20 cellular contexts compared by ENCODE assay signal in genomic region chr11:65777241-65777640, GRCh38. TPM values are rescaled to one million over a fixed set of nuclear protein-coding genes. Genes with fewer than 3 reads are reported as not detected.
DNase-seq lines count a peak whose midpoint lies in the region; ATAC-seq, FAIRE-seq and TF ChIP-seq lines count a peak whose summit lies in the region.
"Had no signal": no experiment of that assay in that cellular context is flagged by ENCODE, and none has a peak within 500 bp of the region (broad histone marks: within the 10 kb centered on the region; RNA-seq: fewer than 3 reads in every experiment).

No MANE protein-coding gene starts in this region.

- H3K4me3 Mint-ChIP-seq in activated T-cell treated with anti-CD3 and anti-CD28 coated beads, Interleukin-2, amount 50 U/mL, for 72 hours = no peak overlapping the region
- H3K4me3 Mint-ChIP-seq: activated naive CD4-positive, alpha-beta T cell treated with anti-CD3 and anti-CD28 coated beads, Interleukin-2, amount 50 U/mL, for 24 hours; WTC11 had no signal

- H3K4me3 ChIP-seq in BLaER1 = no peak overlapping the region
- no peak overlapping the region for H3K4me3 ChIP-seq in HepG2 (replicated peaks in 1 of 3; ENCODE audit: insufficient read depth in 1 of 3, low read depth in 2 of 3, low read length in 3 of 3)
- H3K4me3 ChIP-seq: ovary had no signal

- H4K20me1 ChIP-seq in BLaER1 (peaks cover 68% of the 10 kb centered on the region), HepG2 (ENCODE audit: insufficient read depth, low read length) (no peaks in the 10 kb centered on the region)

- POLR2A ChIA-PET in RWPE1 (lab: Yijun Ruan, JAX; ENCODE audit: low non-redundant PET) (no interaction called here), HepG2 (lab: Yijun Ruan, JAX) (interaction anchor here (1.1 to 1.5 kb wide), 3 partner anchors 11 to 65 kb away, joined by 3 to 6 read pairs (median 4); partner anchors contain the start of genes KAT5 and RNASEH2C)

- no peak for TF ChIP-seq RAD21 in HepG2 (CRISPR knock-in tag; IDR thresholded peaks at IDR 0.05)

- no peak for TF ChIP-seq POLR2A in HepG2 (IDR thresholded peaks at IDR 0.05; ENCODE audit: insufficient read depth in 1 of 2, low read depth in 2 of 2, low read length in 2 of 2)

- peaks cover 66% of the 10 kb centered on the region for H3K4me1 ChIP-seq in BLaER1
- H3K4me1 ChIP-seq in HepG2 (ENCODE audit: insufficient read depth, low read length) = peaks cover 34% of the 10 kb centered on the region

- no peaks in the 10 kb centered on the region for H3K27me3 Mint-ChIP-seq in activated T-cell treated with anti-CD3 and anti-CD28 coated beads, Interleukin-2, amount 50 U/mL, for 72 hours (ENCODE audit: low read depth)
- H3K27me3 Mint-ChIP-seq: activated naive CD4-positive, alpha-beta T cell treated with anti-CD3 and anti-CD28 coated beads, Interleukin-2, amount 50 U/mL, for 24 hours had no signal

- H3K9me3 ChIP-seq in BLaER1 (no peaks in the 10 kb centered on the region), HepG2 (ENCODE audit: low read length) (no peaks in the 10 kb centered on the region)
- H3K9me3 ChIP-seq: Caco-2, ovary had no signal

- H3K27me3 ChIP-seq in BLaER1 (peaks cover 8% of the 10 kb centered on the region; the same call in 1 of the 2 replicates), HepG2 (ENCODE audit: control insufficient read depth in 1 of 2, insufficient read depth in 2 of 2, low read length in 2 of 2) (peaks cover 0 to 8% of the 10 kb centered on the region in 2 experiments; a peak in 2 of 5 replicates)
- H3K27me3 ChIP-seq: ovary had no signal

- TF ChIP-seq CTCF in RWPE1 (conservative IDR thresholded peaks at IDR 0.05; ENCODE audit: low read depth) (no peak), HepG2 (CRISPR knock-in tag; IDR thresholded peaks at IDR 0.05) (no peak)

- ATAC-seq in HepG2 = no peak
- no peak for ATAC-seq in sciatic nerve
- no peak for ATAC-seq in HG03097 (IDR thresholded peaks at IDR 0.05; ENCODE audit: low FRiP score, unreplicated experiment)
- no peak for ATAC-seq in activated T-cell treated with anti-CD3 and anti-CD28 coated beads, Interleukin-2, amount 50 U/mL, for 72 hours (replicated peaks in 1 of 2)
- ATAC-seq: WTC11 had no signal

- no peak overlapping the region for H2AFZ ChIP-seq in HepG2 (ENCODE audit: low read length)

- FAIRE-seq in HepG2 (lab: Jason Lieb, UNC) = no peak

- no peak overlapping the region for H3K27ac Mint-ChIP-seq in activated T-cell treated with anti-CD3 and anti-CD28 coated beads, Interleukin-2, amount 50 U/mL, for 72 hours
- H3K27ac Mint-ChIP-seq: activated naive CD4-positive, alpha-beta T cell treated with anti-CD3 and anti-CD28 coated beads, Interleukin-2, amount 50 U/mL, for 24 hours; WTC11 had no signal

- no peak for TF ChIP-seq EP300 in HepG2 (IDR thresholded peaks at IDR 0.05; ENCODE audit: low read depth in 2 of 2, low read length in 2 of 2)
- TF ChIP-seq EP300 in HepG2 (CRISPR knock-in tag; IDR thresholded peaks at IDR 0.05; ENCODE audit: borderline replicate concordance) = no peak

- TSS peak; percentile 36 for BruUV-seq in HepG2 (replicated peaks; lab: Mats Ljungman, UMichigan)

- CTCF ChIA-PET in RWPE1 (lab: Yijun Ruan, JAX) = interaction anchor here (0.6 to 3.4 kb wide), 3 partner anchors 14 to 1646 kb away, joined by 3 to 42 read pairs (median 4); partner anchors contain the start of gene ZNHIT2
- CTCF ChIA-PET in HepG2 (lab: Yijun Ruan, JAX; ENCODE audit: low intra/inter-chr PET ratio, low total read pairs) = no interaction called here

- intact Hi-C loops in HepG2 (cut with micrococcal nuclease; ENCODE audit: unreplicated experiment) = no loop called here
- intact Hi-C loops in sciatic nerve (cut with DNase I) = no loop called here

- H3K9ac ChIP-seq in BLaER1 (peak overlapping the region; percentile 51; the same call in 1 of the 2 replicates), HepG2 (ENCODE audit: insufficient read depth, low read depth, low read length) (no peak overlapping the region)

- H3K36me3 ChIP-seq in BLaER1 = peaks cover 42% of the 10 kb centered on the region
- no peaks in the 10 kb centered on the region for H3K36me3 ChIP-seq in HepG2 (replicated peaks in 1 of 2; ENCODE audit: control insufficient read depth in 1 of 2, insufficient read depth in 2 of 2, low read length in 2 of 2)
- H3K36me3 ChIP-seq: ovary had no signal

- no peak for DNase-seq in RWPE1 (ENCODE audit: low spot score)
- DNase-seq in HepG2 (ENCODE audit: low spot score) = no peak
- DNase-seq in sciatic nerve (ENCODE audit: low spot score) = peak; percentile 14
- DNase-seq in GM19240 (ENCODE audit: insufficient read length, low spot score) = no peak
- DNase-seq in MV-4-11 (lab: John Stamatoyannopoulos, UW) = no peak
- DNase-seq in activated T-cell treated with anti-CD3 and anti-CD28 coated beads, Interleukin-2, amount 50 U/mL, for 72 hours = no peak
- DNase-seq: effector CD8-positive, alpha-beta T cell; KG1; NCI-H1436 treated with DMSO at 0.1 percent for 48 hours; NCI-H446; ovary; Right ventricle myocardium superior; stimulated activated naive CD4-positive, alpha-beta T cell had no signal

- in situ Hi-C loops in HepG2 (cut with HindIII; ENCODE audit: extremely low pct_ligation_motif_present, low pct_unique_long_range_greater_than_20kb) = no loop called here

- no peaks in the 10 kb centered on the region for H3K79me2 ChIP-seq in HepG2 (ENCODE audit: insufficient read depth, low read length)

- H3K9me3 Mint-ChIP-seq in activated T-cell treated with anti-CD3 and anti-CD28 coated beads, Interleukin-2, amount 50 U/mL, for 72 hours = no peaks in the 10 kb centered on the region
- H3K9me3 Mint-ChIP-seq: activated naive CD4-positive, alpha-beta T cell treated with anti-CD3 and anti-CD28 coated beads, Interleukin-2, amount 50 U/mL, for 24 hours; WTC11 had no signal

- H3K27ac ChIP-seq in BLaER1 (peak overlapping the region; percentile 59), RWPE1 (peak overlapping the region; percentile 38), HepG2 (ENCODE audit: extremely low read length, insufficient read depth, low read length) (no peak overlapping the region)
- H3K27ac ChIP-seq: ovary had no signal

- H3K36me3 Mint-ChIP-seq in activated T-cell treated with anti-CD3 and anti-CD28 coated beads, Interleukin-2, amount 50 U/mL, for 72 hours (ENCODE audit: insufficient read depth in 2 of 2) = peaks cover 0 to 3% of the 10 kb centered on the region in 2 donors
- H3K36me3 Mint-ChIP-seq: activated naive CD4-positive, alpha-beta T cell treated with anti-CD3 and anti-CD28 coated beads, Interleukin-2, amount 50 U/mL, for 24 hours; WTC11 had no signal

- H3K4me2 ChIP-seq in BLaER1 (peak overlapping the region; percentile 89), HepG2 (ENCODE audit: low read depth, low read length) (no peak overlapping the region)

- peaks cover 17% of the 10 kb centered on the region for H3K4me1 Mint-ChIP-seq in activated T-cell treated with anti-CD3 and anti-CD28 coated beads, Interleukin-2, amount 50 U/mL, for 72 hours (ENCODE audit: low read depth)

- 94% methylated on average over 8 of the region's 8 CpGs for WGBS in HepG2 (ENCODE audit: low lambda C conversion rate)

RNA-seq across cellular contexts. Expression of gene AP5B1, which starts 3.5 kb away (rescaled TPM):
- total RNA-seq in HepG2 (2016; rRNA removed; fragmentation: Illumina TruSeq; extraction: Trizol) (3.8 and 4.4 TPM in 2 replicates), sciatic nerve (12.9 TPM)
- 0.44 and 0.61 TPM in 2 replicates for total RNA-seq in HepG2 (2016; cell fraction: cytosol; rRNA removed; fragmentation: Illumina TruSeq; extraction: Trizol; ENCODE audit: low read depth)
- total RNA-seq in HepG2 (2016; cell fraction: insoluble cytoplasmic fraction; rRNA removed; fragmentation: Illumina TruSeq; extraction: Trizol) = 2.9 and 4.5 TPM in 2 replicates
- total RNA-seq in HepG2 (2016; cell fraction: membrane; rRNA removed; fragmentation: Illumina TruSeq; extraction: Trizol) = 2.0 and 2.1 TPM in 2 replicates
- 2.9 and 3.7 TPM in 2 replicates for total RNA-seq in HepG2 (2016; cell fraction: nucleus; rRNA removed; fragmentation: Illumina TruSeq; extraction: Trizol)
- 1.7 and 2.8 TPM in 2 replicates for polyA plus RNA-seq in HepG2 (2011; rRNA removed)
- polyA plus RNA-seq in HepG2 (2011; cell fraction: cytosol; rRNA removed) = 1.6 and 2.5 TPM in 2 replicates
- 6.0 and 6.2 TPM in 2 replicates for polyA plus RNA-seq in HepG2 (2011; cell fraction: nucleus; rRNA removed)
- polyA plus RNA-seq in HepG2 (2012) = 1.2 and 2.4 TPM in 2 replicates
- polyA plus RNA-seq in HepG2 (2016; cell fraction: cytosol; fragmentation: Illumina TruSeq; extraction: Trizol; ENCODE audit: low read depth) = 0.25 and 0.27 TPM in 2 replicates
- polyA plus RNA-seq in HepG2 (2016; cell fraction: insoluble cytoplasmic fraction; fragmentation: Illumina TruSeq; extraction: Trizol; ENCODE audit: low read depth) = 2.6 and 2.7 TPM in 2 replicates
- 0.78 and 0.94 TPM in 2 replicates for polyA plus RNA-seq in HepG2 (2016; cell fraction: membrane; fragmentation: Illumina TruSeq; extraction: Trizol; ENCODE audit: low read depth)
- polyA plus RNA-seq in HepG2 (2016; cell fraction: nucleus; fragmentation: Illumina TruSeq; extraction: Trizol; ENCODE audit: insufficient read depth, low read depth) = 4.3 and 4.6 TPM in 2 replicates
- polyA minus RNA-seq in HepG2 (2011; rRNA and poly(A)+ RNA removed; ENCODE audit: low replicate concordance) = 9.8 and 22.8 TPM in 2 replicates
- 3.4 and 4.2 TPM in 2 replicates for polyA minus RNA-seq in HepG2 (2011; cell fraction: cytosol; rRNA and poly(A)+ RNA removed)
- 4.9 and 5.1 TPM in 2 replicates for polyA minus RNA-seq in HepG2 (2011; cell fraction: nucleus; rRNA and poly(A)+ RNA removed)
- 10 to 100 TPM; 20.0 to 22.4 TPM for total RNA-seq in activated T-cell treated with anti-CD3 and anti-CD28 coated beads, Interleukin-2, amount 50 U/mL, for 72 hours

RNA-seq across cellular contexts. Expression of gene OVOL1, which starts 9.6 kb away (rescaled TPM):
- total RNA-seq in HepG2 (2016; rRNA removed; fragmentation: Illumina TruSeq; extraction: Trizol) (not detected in 2 replicates), sciatic nerve (not detected)
- total RNA-seq in HepG2 (2016; cell fraction: cytosol; rRNA removed; fragmentation: Illumina TruSeq; extraction: Trizol; ENCODE audit: low read depth) = not detected in 2 replicates
- not detected in 2 replicates for total RNA-seq in HepG2 (2016; cell fraction: insoluble cytoplasmic fraction; rRNA removed; fragmentation: Illumina TruSeq; extraction: Trizol)
- not detected in 2 replicates for total RNA-seq in HepG2 (2016; cell fraction: membrane; rRNA removed; fragmentation: Illumina TruSeq; extraction: Trizol)
- not detected in 2 replicates for total RNA-seq in HepG2 (2016; cell fraction: nucleus; rRNA removed; fragmentation: Illumina TruSeq; extraction: Trizol)
- polyA plus RNA-seq in HepG2 (2011; rRNA removed) = 0.01 and 0.04 TPM in 2 replicates
- polyA plus RNA-seq in HepG2 (2011; cell fraction: cytosol; rRNA removed) = not detected in 2 replicates
- 0.03 TPM in 1 of 2 replicates, not detected in the other for polyA plus RNA-seq in HepG2 (2011; cell fraction: nucleus; rRNA removed)
- polyA plus RNA-seq in HepG2 (2012) = not detected in 2 replicates
- polyA plus RNA-seq in HepG2 (2016; cell fraction: cytosol; fragmentation: Illumina TruSeq; extraction: Trizol; ENCODE audit: low read depth) = not detected in 2 replicates
- polyA plus RNA-seq in HepG2 (2016; cell fraction: insoluble cytoplasmic fraction; fragmentation: Illumina TruSeq; extraction: Trizol; ENCODE audit: low read depth) = not detected in 2 replicates
- not detected in 2 replicates for polyA plus RNA-seq in HepG2 (2016; cell fraction: membrane; fragmentation: Illumina TruSeq; extraction: Trizol; ENCODE audit: low read depth)
- polyA plus RNA-seq in HepG2 (2016; cell fraction: nucleus; fragmentation: Illumina TruSeq; extraction: Trizol; ENCODE audit: insufficient read depth, low read depth) = not detected in 2 replicates
- polyA minus RNA-seq in HepG2 (2011; rRNA and poly(A)+ RNA removed; ENCODE audit: low replicate concordance) = not detected in 2 replicates
- polyA minus RNA-seq in HepG2 (2011; cell fraction: cytosol; rRNA and poly(A)+ RNA removed) = not detected in 2 replicates
- not detected in 2 replicates for polyA minus RNA-seq in HepG2 (2011; cell fraction: nucleus; rRNA and poly(A)+ RNA removed)
- total RNA-seq in activated T-cell treated with anti-CD3 and anti-CD28 coated beads, Interleukin-2, amount 50 U/mL, for 72 hours = under 1 TPM in 1 of 2 donors, not detected in 1; 0.16 TPM
- total RNA-seq: fibroblast of lung; Right ventricle myocardium superior; T-helper 1 cell treated with Interleukin-12 subunit alpha and Interleukin-12 subunit beta and Interleukin-4 antibody, amounts not matched to agents 30 ng/mL and 1 ng/mL, for 36 hours had no signal
- polyA plus RNA-seq: fibroblast of lung, ovary had no signal

RNA-seq across cellular contexts. Expression of gene SNX32, which starts 56.5 kb away (rescaled TPM):
- total RNA-seq in HepG2 (2016; rRNA removed; fragmentation: Illumina TruSeq; extraction: Trizol) = 0.09 TPM in 1 of 2 replicates, not detected in the other
- not detected in 2 replicates for total RNA-seq in HepG2 (2016; cell fraction: cytosol; rRNA removed; fragmentation: Illumina TruSeq; extraction: Trizol; ENCODE audit: low read depth)
- total RNA-seq in HepG2 (2016; cell fraction: insoluble cytoplasmic fraction; rRNA removed; fragmentation: Illumina TruSeq; extraction: Trizol) = 0.17 TPM in 1 of 2 replicates, not detected in the other
- not detected in 2 replicates for total RNA-seq in HepG2 (2016; cell fraction: membrane; rRNA removed; fragmentation: Illumina TruSeq; extraction: Trizol)
- total RNA-seq in HepG2 (2016; cell fraction: nucleus; rRNA removed; fragmentation: Illumina TruSeq; extraction: Trizol) = 0.16 TPM in 1 of 2 replicates, not detected in the other
- polyA plus RNA-seq in HepG2 (2011; rRNA removed) = 0.29 and 0.34 TPM in 2 replicates
- polyA plus RNA-seq in HepG2 (2011; cell fraction: cytosol; rRNA removed) = 0.08 and 0.30 TPM in 2 replicates
- 4.2 and 5.7 TPM in 2 replicates for polyA plus RNA-seq in HepG2 (2011; cell fraction: nucleus; rRNA removed)
- 0.19 and 0.35 TPM in 2 replicates for polyA plus RNA-seq in HepG2 (2012)
- polyA plus RNA-seq in HepG2 (2016; cell fraction: cytosol; fragmentation: Illumina TruSeq; extraction: Trizol; ENCODE audit: low read depth) = 0.17 TPM in 1 of 2 replicates, not detected in the other
- 0.19 TPM in 1 of 2 replicates, not detected in the other for polyA plus RNA-seq in HepG2 (2016; cell fraction: insoluble cytoplasmic fraction; fragmentation: Illumina TruSeq; extraction: Trizol; ENCODE audit: low read depth)
- polyA plus RNA-seq in HepG2 (2016; cell fraction: membrane; fragmentation: Illumina TruSeq; extraction: Trizol; ENCODE audit: low read depth) = 0.08 and 0.22 TPM in 2 replicates
- polyA plus RNA-seq in HepG2 (2016; cell fraction: nucleus; fragmentation: Illumina TruSeq; extraction: Trizol; ENCODE audit: insufficient read depth, low read depth) = 0.52 and 0.55 TPM in 2 replicates
- 0.30 and 0.86 TPM in 2 replicates for polyA minus RNA-seq in HepG2 (2011; rRNA and poly(A)+ RNA removed; ENCODE audit: low replicate concordance)
- not detected in 2 replicates for polyA minus RNA-seq in HepG2 (2011; cell fraction: cytosol; rRNA and poly(A)+ RNA removed)
- polyA minus RNA-seq in HepG2 (2011; cell fraction: nucleus; rRNA and poly(A)+ RNA removed) = 0.75 and 1.4 TPM in 2 replicates
- 2.6 TPM for total RNA-seq in sciatic nerve
- total RNA-seq in activated T-cell treated with anti-CD3 and anti-CD28 coated beads, Interleukin-2, amount 50 U/mL, for 72 hours = 1 to 10 TPM; 2.2 to 4.6 TPM
- total RNA-seq: Caco-2, Right ventricle myocardium superior had no signal

RNA-seq across cellular contexts. Expression of gene RNASEH2C, which starts 56.6 kb away (rescaled TPM):
- total RNA-seq in HepG2 (2016; rRNA removed; fragmentation: Illumina TruSeq; extraction: Trizol) (50.9 and 65.1 TPM in 2 replicates), sciatic nerve (42.5 TPM)
- 57.6 and 60.3 TPM in 2 replicates for total RNA-seq in HepG2 (2016; cell fraction: cytosol; rRNA removed; fragmentation: Illumina TruSeq; extraction: Trizol; ENCODE audit: low read depth)
- 55.2 and 76.7 TPM in 2 replicates for total RNA-seq in HepG2 (2016; cell fraction: insoluble cytoplasmic fraction; rRNA removed; fragmentation: Illumina TruSeq; extraction: Trizol)
- 36.0 and 40.9 TPM in 2 replicates for total RNA-seq in HepG2 (2016; cell fraction: membrane; rRNA removed; fragmentation: Illumina TruSeq; extraction: Trizol)
- 18.2 and 19.2 TPM in 2 replicates for total RNA-seq in HepG2 (2016; cell fraction: nucleus; rRNA removed; fragmentation: Illumina TruSeq; extraction: Trizol)
- 24.6 and 27.4 TPM in 2 replicates for polyA plus RNA-seq in HepG2 (2011; rRNA removed)
- 34.9 and 55.1 TPM in 2 replicates for polyA plus RNA-seq in HepG2 (2011; cell fraction: cytosol; rRNA removed)
- 41.5 and 44.0 TPM in 2 replicates for polyA plus RNA-seq in HepG2 (2011; cell fraction: nucleus; rRNA removed)
- 16.9 and 19.3 TPM in 2 replicates for polyA plus RNA-seq in HepG2 (2012)
- 53.8 and 60.7 TPM in 2 replicates for polyA plus RNA-seq in HepG2 (2016; cell fraction: cytosol; fragmentation: Illumina TruSeq; extraction: Trizol; ENCODE audit: low read depth)
- polyA plus RNA-seq in HepG2 (2016; cell fraction: insoluble cytoplasmic fraction; fragmentation: Illumina TruSeq; extraction: Trizol; ENCODE audit: low read depth) = 53.3 and 62.7 TPM in 2 replicates
- polyA plus RNA-seq in HepG2 (2016; cell fraction: membrane; fragmentation: Illumina TruSeq; extraction: Trizol; ENCODE audit: low read depth) = 27.7 and 34.7 TPM in 2 replicates
- 35.1 and 36.6 TPM in 2 replicates for polyA plus RNA-seq in HepG2 (2016; cell fraction: nucleus; fragmentation: Illumina TruSeq; extraction: Trizol; ENCODE audit: insufficient read depth, low read depth)
- polyA minus RNA-seq in HepG2 (2011; rRNA and poly(A)+ RNA removed; ENCODE audit: low replicate concordance) = 9.1 and 31.0 TPM in 2 replicates
- 11.3 and 11.4 TPM in 2 replicates for polyA minus RNA-seq in HepG2 (2011; cell fraction: cytosol; rRNA and poly(A)+ RNA removed)
- polyA minus RNA-seq in HepG2 (2011; cell fraction: nucleus; rRNA and poly(A)+ RNA removed) = 12.7 and 15.0 TPM in 2 replicates
- total RNA-seq in activated T-cell treated with anti-CD3 and anti-CD28 coated beads, Interleukin-2, amount 50 U/mL, for 72 hours = 10 to 100 TPM; 35.4 to 37.1 TPM
